ENCODE assay signal across 26 cellular contexts in the genomic region with DNA sequence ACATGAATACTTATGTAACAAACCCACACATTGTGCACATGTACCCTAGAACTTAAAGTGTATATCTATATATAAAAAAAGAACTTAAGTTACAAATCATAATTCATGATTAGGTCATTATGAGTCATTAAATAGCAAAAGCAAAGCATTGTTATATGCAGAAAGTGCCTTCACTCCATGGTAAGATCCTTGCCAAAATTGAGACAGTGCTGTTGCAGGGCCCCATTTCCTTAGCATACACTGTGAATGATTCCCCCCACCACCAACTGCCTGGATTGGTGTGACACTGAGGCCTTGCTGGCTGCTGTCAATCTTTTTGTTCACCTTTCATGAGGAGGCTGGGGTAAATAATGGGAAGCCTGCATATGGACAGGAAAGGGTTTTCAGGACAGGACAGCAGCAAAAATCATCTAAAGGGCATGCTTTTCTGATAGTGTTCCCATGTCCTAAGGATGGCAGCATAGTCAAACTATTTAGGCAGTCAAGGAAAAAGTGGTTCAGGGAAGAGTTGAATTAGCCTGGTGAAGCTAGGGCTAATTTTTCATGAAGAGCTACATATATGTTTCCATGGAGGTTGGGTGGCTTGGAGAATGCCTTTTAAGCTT.
DNase-seq lines count a peak whose midpoint lies in the region; TF ChIP-seq lines count a peak whose summit lies in the region.
"Had no signal": no experiment of that assay in that cellular context is flagged by ENCODE, and none has a peak within 500 bp of the region (broad histone marks: within the 10 kb centered on the region; RNA-seq: fewer than 3 reads in every experiment).

No MANE protein-coding gene starts in this region.

- POLR2A ChIA-PET in BJ (lab: Charles Lee), result no interaction called here

- 0 out of 2 replicates have a peak, but pooled peaks cover 2% of the 10 kb centered on the region for H3K27me3 Mint-ChIP-seq in HFFc6 (ENCODE audit: insufficient read depth)
- H3K27me3 Mint-ChIP-seq: activated CD4-positive, alpha-beta memory T cell treated with anti-CD3 and anti-CD28 coated beads for 36 hours; activated naive CD8-positive, alpha-beta T cell treated with anti-CD3 and anti-CD28 coated beads, Interleukin-2, amount 10 ng/mL, durations not matched to agents 7 days and 5 days; activated T-helper 17 cell treated with anti-CD3 and anti-CD28 coated beads, Interleukin-2, amount 50 U/mL, for 72 hours had no signal

- no peak for DNase-seq in BJ (ENCODE audit: low read depth)
- peak; percentile 27 for DNase-seq in HFFc6
- DNase-seq in SK-MEL-5 (ENCODE audit: low read depth, low spot score), result peak; percentile 12
- DNase-seq in fibroblast of pulmonary artery (ENCODE audit: low read depth), result peak; percentile 59
- DNase-seq in NCI-H82 treated with DMSO at 0.1 percent for 48 hours (lab: John Stamatoyannopoulos, UW; ENCODE audit: unreplicated experiment), result no peak
- DNase-seq in NCI-H1105 (lab: John Stamatoyannopoulos, UW), result no peak
- DNase-seq in testis, result no peak
- DNase-seq: activated CD4-positive, alpha-beta memory T cell treated with anti-CD3 and anti-CD28 coated beads for 36 hours; activated CD8-positive, alpha-beta memory T cell treated with anti-CD3 and anti-CD28 coated beads, Interleukin-2, amount 50 U/mL, for 4 hours; activated naive CD8-positive, alpha-beta T cell treated with anti-CD3 and anti-CD28 coated beads, Interleukin-2, amount 10 ng/mL, durations not matched to agents 7 days and 5 days; cerebellar nuclear complex; DMS79 treated with DMSO at 0.1 percent for 48 hours; glutamatergic neuron; KG1; NCI-H146; NCI-H2171 treated with DMSO at 0.1 percent for 48 hours; NCI-H526; Peyer's patch; SJCRH30; small intestine; stimulated activated CD4-positive, alpha-beta T cell treated with anti-CD3 and anti-CD28 coated beads, Interleukin-2, amount 100 ng/mL, for 24 hours; T-helper 1 cell; transverse colon had no signal

- no peak overlapping the region for H3K4me3 Mint-ChIP-seq in HFFc6
- H3K4me3 Mint-ChIP-seq: activated CD4-positive, alpha-beta memory T cell treated with anti-CD3 and anti-CD28 coated beads for 36 hours; activated naive CD8-positive, alpha-beta T cell treated with anti-CD3 and anti-CD28 coated beads, Interleukin-2, amount 10 ng/mL, durations not matched to agents 7 days and 5 days; activated T-helper 17 cell treated with anti-CD3 and anti-CD28 coated beads, Interleukin-2, amount 50 U/mL, for 72 hours had no signal

- intact Hi-C loops in testis (cut with DNase I; ENCODE audit: low total_unique reads), result no loop called here

- no peak for TF ChIP-seq POLR2A in testis (IDR thresholded peaks at IDR 0.05)

- no peaks in the 10 kb centered on the region for H3K4me1 ChIP-seq in testis
- H3K4me1 ChIP-seq: BLaER1 treated with 17β-estradiol and CSF1 and Interleukin-3, amounts not matched to agents 10 nM and 100 nM; pancreas; Peyer's patch; SJCRH30; transverse colon had no signal

- peaks cover 10% of the 10 kb centered on the region for H3K36me3 Mint-ChIP-seq in HFFc6 (ENCODE audit: low read depth)
- H3K36me3 Mint-ChIP-seq: activated CD4-positive, alpha-beta memory T cell treated with anti-CD3 and anti-CD28 coated beads for 36 hours; activated naive CD8-positive, alpha-beta T cell treated with anti-CD3 and anti-CD28 coated beads, Interleukin-2, amount 10 ng/mL, durations not matched to agents 7 days and 5 days had no signal

- H3K36me3 ChIP-seq in BJ (ENCODE audit: control insufficient read depth, insufficient read depth, low read length) (no peaks in the 10 kb centered on the region), testis (ENCODE audit: low read depth, missing control alignments) (no peaks in the 10 kb centered on the region)
- H3K36me3 ChIP-seq: BLaER1 treated with 17β-estradiol and CSF1 and Interleukin-3, amounts not matched to agents 10 nM and 100 nM; pancreas; Peyer's patch; SJCRH30; transverse colon had no signal

- in situ Hi-C loops in SK-MEL-5 (cut with HindIII; ENCODE audit: low pct_unique_long_range_greater_than_20kb, low sequenced_read_pairs), result no loop called here

- no peaks in the 10 kb centered on the region for H3K9me3 ChIP-seq in testis
- H3K9me3 ChIP-seq: pancreas, SJCRH30, transverse colon had no signal

- peaks cover 12% of the 10 kb centered on the region for H3K9me3 Mint-ChIP-seq in HFFc6

- no peaks in the 10 kb centered on the region for H3K4me1 Mint-ChIP-seq in HFFc6 (ENCODE audit: low read depth)
- H3K4me1 Mint-ChIP-seq: activated naive CD8-positive, alpha-beta T cell treated with anti-CD3 and anti-CD28 coated beads, Interleukin-2, amount 10 ng/mL, durations not matched to agents 7 days and 5 days; activated T-helper 17 cell treated with anti-CD3 and anti-CD28 coated beads, Interleukin-2, amount 50 U/mL, for 72 hours had no signal

- H3K27ac ChIP-seq in testis, result no peak overlapping the region
- H3K27ac ChIP-seq: BLaER1 treated with 17β-estradiol and CSF1 and Interleukin-3, amounts not matched to agents 10 nM and 100 nM; pancreas; Peyer's patch; SJCRH30; transverse colon had no signal

- TF ChIP-seq CTCF in BJ (IDR thresholded peaks at IDR 0.05; ENCODE audit: insufficient read depth, low read depth, low read length), result 0 out of 2 replicates have a peak, but pooled peaks have one; percentile 17
- TF ChIP-seq CTCF in HFFc6 (IDR thresholded peaks at IDR 0.05), result 0 out of 2 replicates have a peak, but pooled peaks have one; percentile 21
- peak; percentile 27 for TF ChIP-seq CTCF in fibroblast of pulmonary artery (IDR thresholded peaks at IDR 0.05; ENCODE audit: low read length, missing control alignments)
- TF ChIP-seq CTCF in testis (IDR thresholded peaks at IDR 0.05), result no peak

- CTCF ChIA-PET in BJ (lab: Yijun Ruan, JAX), result no interaction called here

- H3K4me3 ChIP-seq in BJ (ENCODE audit: low read depth, low read length), result no peak overlapping the region
- H3K4me3 ChIP-seq in fibroblast of pulmonary artery (replicated peaks; ENCODE audit: low read depth, low read length), result no peak overlapping the region
- no peak overlapping the region for H3K4me3 ChIP-seq in testis
- H3K4me3 ChIP-seq: BLaER1 treated with 17β-estradiol and CSF1 and Interleukin-3, amounts not matched to agents 10 nM and 100 nM; pancreas; Peyer's patch; SJCRH30; transverse colon had no signal

- no peaks in the 10 kb centered on the region for H3K27me3 ChIP-seq in BJ (ENCODE audit: control insufficient read depth, insufficient read depth, low read length)
- H3K27me3 ChIP-seq in testis, result no peaks in the 10 kb centered on the region
- H3K27me3 ChIP-seq: BLaER1 treated with 17β-estradiol and CSF1 and Interleukin-3, amounts not matched to agents 10 nM and 100 nM; pancreas; Peyer's patch; SJCRH30; transverse colon had no signal

- H3K27ac Mint-ChIP-seq in HFFc6, result no peak overlapping the region
- H3K27ac Mint-ChIP-seq: activated CD4-positive, alpha-beta memory T cell treated with anti-CD3 and anti-CD28 coated beads for 36 hours; activated naive CD8-positive, alpha-beta T cell treated with anti-CD3 and anti-CD28 coated beads, Interleukin-2, amount 10 ng/mL, durations not matched to agents 7 days and 5 days; activated T-helper 17 cell treated with anti-CD3 and anti-CD28 coated beads, Interleukin-2, amount 50 U/mL, for 72 hours had no signal

Comparison
In these comparisons a context has a peak if more than half of its experiments do, and no peak if none do; other contexts are left out.
1. DNase-seq: peak in HFFc6 (single experiment), SK-MEL-5 (single experiment) and fibroblast of pulmonary artery (single experiment); none in BJ (single experiment), NCI-H82 treated with DMSO at 0.1 percent for 48 hours (single experiment), NCI-H1105 (single experiment) and testis (single experiment).
2. CTCF ChIP-seq: peak in BJ (single experiment), HFFc6 (single experiment) and fibroblast of pulmonary artery (single experiment); none in testis (0 of 3).